In the genomic region with DNA sequence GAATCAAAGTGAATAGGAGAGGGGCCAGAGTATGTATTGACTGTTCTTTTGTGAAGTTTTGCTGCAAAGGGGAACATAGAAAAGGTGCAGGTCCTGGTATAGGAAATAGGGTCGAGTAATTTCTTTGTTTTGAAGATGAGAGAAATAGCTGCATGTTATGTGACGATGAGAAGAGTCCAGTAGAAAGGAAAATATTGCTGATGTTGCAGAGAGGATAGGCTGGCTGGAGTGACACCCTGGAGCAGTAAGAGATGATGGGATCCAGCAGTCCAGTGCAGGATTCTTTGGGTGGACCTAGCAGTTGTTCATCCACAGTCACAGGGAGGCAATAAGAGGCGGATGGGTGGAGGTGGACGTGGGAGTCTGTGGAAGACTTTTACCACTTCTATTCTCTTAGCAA, we compare ENCODE assay signal across 18 cellular contexts. TPM values are rescaled to one million over a fixed set of nuclear protein-coding genes. Genes with fewer than 3 reads are reported as not detected.
DNase-seq lines count a peak whose midpoint lies in the region; ATAC-seq, FAIRE-seq and TF ChIP-seq lines count a peak whose summit lies in the region.
"Had no signal": no experiment of that assay in that cellular context is flagged by ENCODE, and none has a peak within 500 bp of the region (broad histone marks: within the 10 kb centered on the region; RNA-seq: fewer than 3 reads in every experiment).

No MANE protein-coding gene starts in this region.

- peak overlapping the region; percentile 94 for H3K4me3 Mint-ChIP-seq in activated naive CD4-positive, alpha-beta T cell treated with anti-CD3 and anti-CD28 coated beads, Interleukin-2, amount 50 U/mL, for 24 hours
- H3K4me3 Mint-ChIP-seq in HFFc6 (peak overlapping the region; percentile 35), endothelial cell (ENCODE audit: unreplicated experiment) (peak overlapping the region; percentile 32)
- peak overlapping the region; percentile 13 for H3K4me3 Mint-ChIP-seq in stimulated activated memory B cell treated with anti-CD40 and anti-IgM and Interleukin-4, amounts not matched to agents 10 μg/mL and 1 μg/mL and 100 μg/mL, for 72 hours

- peaks cover 1% of the 10 kb centered on the region for H3K36me3 Mint-ChIP-seq in activated naive CD4-positive, alpha-beta T cell treated with anti-CD3 and anti-CD28 coated beads, Interleukin-2, amount 50 U/mL, for 24 hours
- H3K36me3 Mint-ChIP-seq in HFFc6 (ENCODE audit: low read depth): 0 out of 2 replicates have a peak, but pooled peaks cover 10% of the 10 kb centered on the region
- peaks cover 16% of the 10 kb centered on the region for H3K36me3 Mint-ChIP-seq in endothelial cell (ENCODE audit: low read depth, unreplicated experiment)
- no peaks in the 10 kb centered on the region for H3K36me3 Mint-ChIP-seq in stimulated activated memory B cell treated with anti-CD40 and anti-IgM and Interleukin-4, amounts not matched to agents 10 μg/mL and 1 μg/mL and 100 μg/mL, for 72 hours

- TF ChIP-seq CTCF in HFFc6 (IDR thresholded peaks at IDR 0.05) (no peak), endothelial cell (IDR thresholded peaks at IDR 0.05; ENCODE audit: unreplicated experiment) (no peak), GM13977 (IDR thresholded peaks at IDR 0.05; ENCODE audit: extremely low read depth, insufficient read depth, missing control alignments) (no peak)

- H3K9me3 Mint-ChIP-seq in activated naive CD4-positive, alpha-beta T cell treated with anti-CD3 and anti-CD28 coated beads, Interleukin-2, amount 50 U/mL, for 24 hours: no peaks in the 10 kb centered on the region
- no peaks in the 10 kb centered on the region for H3K9me3 Mint-ChIP-seq in HFFc6
- H3K9me3 Mint-ChIP-seq in endothelial cell (ENCODE audit: unreplicated experiment): peaks cover 3% of the 10 kb centered on the region
- peaks cover 2% of the 10 kb centered on the region for H3K9me3 Mint-ChIP-seq in stimulated activated memory B cell treated with anti-CD40 and anti-IgM and Interleukin-4, amounts not matched to agents 10 μg/mL and 1 μg/mL and 100 μg/mL, for 72 hours

- no peak for DNase-seq in activated naive CD4-positive, alpha-beta T cell treated with Interleukin-2 at 50 U/mL for 16 hours
- no peak for DNase-seq in HFFc6
- DNase-seq in endothelial cell (ENCODE audit: low spot score): no peak
- no peak for DNase-seq in GM13977 (ENCODE audit: low spot score)
- no peak for DNase-seq in GM12892 (ENCODE audit: insufficient read length)
- DNase-seq: adrenal gland; gastrocnemius medialis; NCI-H187; NCI-H345; retina; SJCRH30; stimulated activated CD8-positive, alpha-beta memory T cell treated with anti-CD3 and anti-CD28 coated beads, Interleukin-4, amount 100 ng/mL, for 48 hours; T-helper 9 cell; testis had no signal

- peaks cover 20% of the 10 kb centered on the region for H3K4me1 Mint-ChIP-seq in activated naive CD4-positive, alpha-beta T cell treated with anti-CD3 and anti-CD28 coated beads, Interleukin-2, amount 50 U/mL, for 24 hours
- H3K4me1 Mint-ChIP-seq in HFFc6 (ENCODE audit: low read depth): peaks cover 6% of the 10 kb centered on the region; the same call in 1 of the 2 replicates
- H3K4me1 Mint-ChIP-seq in endothelial cell (ENCODE audit: unreplicated experiment): peaks cover 9% of the 10 kb centered on the region
- H3K4me1 Mint-ChIP-seq in stimulated activated memory B cell treated with anti-CD40 and anti-IgM and Interleukin-4, amounts not matched to agents 10 μg/mL and 1 μg/mL and 100 μg/mL, for 72 hours: peaks cover 13% of the 10 kb centered on the region

- no peak for TF ChIP-seq POLR2A in GM12892 (IDR thresholded peaks at IDR 0.05; ENCODE audit: low read depth, low read length)

- H3K27ac Mint-ChIP-seq in activated naive CD4-positive, alpha-beta T cell treated with anti-CD3 and anti-CD28 coated beads, Interleukin-2, amount 50 U/mL, for 24 hours: peak overlapping the region; percentile 71
- H3K27ac Mint-ChIP-seq in HFFc6 (no peak overlapping the region; the same call in 1 of the 2 replicates), endothelial cell (ENCODE audit: unreplicated experiment) (peak overlapping the region; percentile 34)
- H3K27ac Mint-ChIP-seq in stimulated activated memory B cell treated with anti-CD40 and anti-IgM and Interleukin-4, amounts not matched to agents 10 μg/mL and 1 μg/mL and 100 μg/mL, for 72 hours: peak overlapping the region; percentile 85

- FAIRE-seq in GM12892 (lab: Jason Lieb, UNC): no peak
- FAIRE-seq: GM18507 had no signal

- ATAC-seq in stimulated activated memory B cell treated with anti-CD40 and anti-IgM and Interleukin-4, amounts not matched to agents 10 μg/mL and 1 μg/mL and 100 μg/mL, for 72 hours: no peak
- ATAC-seq: activated CD4-positive, CD25-positive, alpha-beta regulatory T cell treated with anti-CD3 and anti-CD28 coated beads, Interleukin-2, amount 50 U/mL, for 24 hours; gastrocnemius medialis had no signal

- in situ Hi-C loops in GM13977 (cut with MboI; ENCODE audit: low pct_unique_long_range_greater_than_20kb, low sequenced_read_pairs, unreplicated experiment): no loop called here

- H3K27me3 Mint-ChIP-seq in activated naive CD4-positive, alpha-beta T cell treated with anti-CD3 and anti-CD28 coated beads, Interleukin-2, amount 50 U/mL, for 24 hours: peaks cover 3% of the 10 kb centered on the region
- H3K27me3 Mint-ChIP-seq in HFFc6 (ENCODE audit: insufficient read depth): peaks cover 1% of the 10 kb centered on the region
- H3K27me3 Mint-ChIP-seq in endothelial cell (ENCODE audit: unreplicated experiment): peaks cover 22% of the 10 kb centered on the region
- H3K27me3 Mint-ChIP-seq in stimulated activated memory B cell treated with anti-CD40 and anti-IgM and Interleukin-4, amounts not matched to agents 10 μg/mL and 1 μg/mL and 100 μg/mL, for 72 hours: peaks cover 31% of the 10 kb centered on the region

RNA-seq across cellular contexts. Expression of a gene that starts 2.1 kb away (rescaled TPM):
- total RNA-seq in HFFc6 (2021; fragmentation: NEBNext Ultra II Directional; extraction: Animal tissue kit (Norgen Biotek cat#: 25700)): 10 to 100 TPM; 20.3 to 23.3 (median 22.7) TPM
- total RNA-seq in endothelial cell (ENCODE audit: unreplicated experiment): 22.4 TPM
- 14.0 TPM for polyA plus RNA-seq in GM12892 (2012; ENCODE audit: missing spikeins)

Comparison
In these comparisons a context has a peak if more than half of its experiments do, and no peak if none do; other contexts are left out.
1. H3K4me3 Mint-ChIP-seq: peak in every context shown above with its lines; median percentile 94 in activated naive CD4-positive, alpha-beta T cell treated with anti-CD3 and anti-CD28 coated beads, Interleukin-2, amount 50 U/mL, for 24 hours; 35 in HFFc6; 32 in endothelial cell; 13 in stimulated activated memory B cell treated with anti-CD40 and anti-IgM and Interleukin-4, amounts not matched to agents 10 μg/mL and 1 μg/mL and 100 μg/mL, for 72 hours.